ENCODE assay signal across 13 cellular contexts in the genomic region with DNA sequence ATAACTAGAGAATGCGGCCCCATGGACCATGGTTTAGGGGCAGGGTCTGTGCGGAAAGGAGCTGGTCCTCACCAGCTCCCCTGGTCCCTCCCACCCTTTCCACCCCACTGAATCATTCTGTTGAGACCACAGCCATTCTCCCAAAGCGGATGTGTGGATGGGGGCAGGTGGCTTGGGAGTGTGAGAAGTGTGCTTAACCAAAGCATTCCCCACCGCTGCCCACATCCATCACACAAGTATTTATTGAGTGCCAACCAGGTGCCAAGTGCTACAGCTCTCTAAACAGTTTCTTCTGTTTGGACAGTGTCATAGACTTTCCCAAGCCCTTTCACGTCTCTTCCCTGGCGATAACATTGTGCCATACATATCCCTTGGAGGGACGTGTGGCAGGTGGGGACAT. TPM values are rescaled to one million over a fixed set of nuclear protein-coding genes. Genes with fewer than 3 reads are reported as not detected.
DNase-seq lines count a peak whose midpoint lies in the region; ATAC-seq and TF ChIP-seq lines count a peak whose summit lies in the region.
"Had no signal": no experiment of that assay in that cellular context is flagged by ENCODE, and none has a peak within 500 bp of the region (broad histone marks: within the 10 kb centered on the region; RNA-seq: fewer than 3 reads in every experiment).

No MANE protein-coding gene starts in this region.

- dilution Hi-C loops in mammary epithelial cell (cut with HindIII; ENCODE audit: low sequenced_read_pairs) = no loop called here

- H3K36me3 Mint-ChIP-seq in CD4-positive, alpha-beta T cell (ENCODE audit: low read depth) = no peaks in the 10 kb centered on the region
- H3K36me3 Mint-ChIP-seq: activated naive CD4-positive, alpha-beta T cell treated with anti-CD3 and anti-CD28 coated beads, Interleukin-2, amount 50 U/mL, for 72 hours had no signal

- H3K4me3 ChIP-seq in AG04450 (ENCODE audit: low read depth, low read length) (no peak overlapping the region), mammary epithelial cell (replicated peaks in 1 of 3; ENCODE audit: insufficient read depth in 1 of 3, low read depth in 2 of 3, low read length in 3 of 3) (no peak overlapping the region), osteoblast (ENCODE audit: insufficient read depth, low read length) (no peak overlapping the region)

- BruUV-seq in mammary epithelial cell (replicated peaks; lab: Mats Ljungman, UMichigan) = no TSS peak

- TF ChIP-seq CTCF in AG04450 (IDR thresholded peaks at IDR 0.05; ENCODE audit: low read depth, low read length) = no peak
- TF ChIP-seq CTCF in mammary epithelial cell (conservative IDR thresholded peaks at IDR 0.05 in 1 of 2, IDR thresholded peaks at IDR 0.05 in 1 of 2; ENCODE audit: extremely low read depth in 1 of 2, insufficient read depth in 1 of 2, low read depth in 1 of 2, low read length in 2 of 2) = no peak
- no peak for TF ChIP-seq CTCF in osteoblast (IDR thresholded peaks at IDR 0.05; ENCODE audit: extremely low read depth, low read depth, low read length)
- TF ChIP-seq CTCF in CD4-positive, alpha-beta T cell (IDR thresholded peaks at IDR 0.05) = no peak

- CTCF ChIA-PET in AG04450 (lab: Charles Lee) = interaction anchor here (0.8 to 6.4 kb wide), 4 partner anchors 22 to 76 kb away, joined by 3 to 29 read pairs (median 10); a partner anchor contains a TSS
- CTCF ChIA-PET in mammary epithelial cell (lab: Charles Lee; ENCODE audit: low non-redundant PET) = no interaction called here
- CTCF ChIA-PET in CD4-positive, alpha-beta T cell (lab: Charles Lee) = no interaction called here

- no peaks in the 10 kb centered on the region for H3K27me3 ChIP-seq in AG04450 (ENCODE audit: control insufficient read depth, insufficient read depth, low read length)
- no peaks in the 10 kb centered on the region for H3K27me3 ChIP-seq in mammary epithelial cell (ENCODE audit: insufficient read depth, low read length)
- no peaks in the 10 kb centered on the region for H3K27me3 ChIP-seq in osteoblast (ENCODE audit: insufficient read depth, low read length)
- peaks cover 16% of the 10 kb centered on the region for H3K27me3 ChIP-seq in CD4-positive, alpha-beta T cell (ENCODE audit: control insufficient read depth, insufficient read depth, low read length)

- peaks cover 2% of the 10 kb centered on the region for H3K36me3 ChIP-seq in mammary epithelial cell (ENCODE audit: insufficient read depth, low read length)
- H3K36me3 ChIP-seq in osteoblast (ENCODE audit: insufficient read depth, low read length) = peaks cover 48% of the 10 kb centered on the region
- H3K36me3 ChIP-seq: neutrophil had no signal

- in situ Hi-C loops in mammary epithelial cell (cut with MboI; ENCODE audit: low sequenced_read_pairs in 2 of 2) = no loop called here

- H3K27ac Mint-ChIP-seq in CD4-positive, alpha-beta T cell = no peak overlapping the region
- H3K27ac Mint-ChIP-seq: activated naive CD4-positive, alpha-beta T cell treated with anti-CD3 and anti-CD28 coated beads, Interleukin-2, amount 50 U/mL, for 72 hours had no signal

- DNase-seq in AG04450 (ENCODE audit: low read depth, low spot score) (no peak), NCI-H2029 treated with DMSO at 0.1 percent for 48 hours (lab: John Stamatoyannopoulos, UW) (peak; percentile 38), mammary epithelial cell (peak; percentile 78), osteoblast (ENCODE audit: insufficient read length, low spot score, missing footprints) (no peak), NCI-H1105 treated with DMSO at 0.1 percent for 48 hours (lab: John Stamatoyannopoulos, UW) (no peak), D341Med (ENCODE audit: low spot score) (no peak)
- DNase-seq in CD4-positive, alpha-beta T cell = no peak

- H3K4me2 ChIP-seq in mammary epithelial cell (ENCODE audit: insufficient read depth, low read depth, low read length) = peak overlapping the region; percentile 75
- H3K4me2 ChIP-seq in osteoblast (ENCODE audit: insufficient read depth, low read length) = no peak overlapping the region

- no peaks in the 10 kb centered on the region for H4K20me1 ChIP-seq in mammary epithelial cell (ENCODE audit: insufficient read depth, low read length)
- no peaks in the 10 kb centered on the region for H4K20me1 ChIP-seq in osteoblast (ENCODE audit: insufficient read depth, low read length)

- H3K79me2 ChIP-seq in mammary epithelial cell (ENCODE audit: insufficient read depth, low read length) (no peaks in the 10 kb centered on the region), osteoblast (ENCODE audit: insufficient read depth, low read length) (no peaks in the 10 kb centered on the region)

- POLR2A ChIA-PET in AG04450 (lab: Yijun Ruan, JAX) = interaction anchor here (0.6 to 1.8 kb wide), 4 partner anchors 9 to 44 kb away, joined by 3 to 8 read pairs (median 6); no protein-coding TSS in a partner anchor
- POLR2A ChIA-PET in CD4-positive, alpha-beta T cell (lab: Charles Lee) = no interaction called here

- H2AFZ ChIP-seq in mammary epithelial cell (ENCODE audit: low read depth, low read length) (no peak overlapping the region), osteoblast (ENCODE audit: low read length) (no peak overlapping the region)

- WGBS in mammary epithelial cell (ENCODE audit: low coverage, missing lambda C conversion rate) = 71% methylated on average over 4 of the region's 7 CpGs

- intact Hi-C loops in mammary epithelial cell (cut with micrococcal nuclease) = loop anchor here (5.0 kb wide), 1 partner anchor 233 kb away; no protein-coding TSS in a partner anchor
- intact Hi-C loops in CD4-positive, alpha-beta T cell (cut with DNase I, micrococcal nuclease) = no loop called here

- H3K9me3 ChIP-seq in AG04450 (ENCODE audit: control insufficient read depth, insufficient read depth, low read length) (no peaks in the 10 kb centered on the region; the same call in 1 of the 2 replicates), mammary epithelial cell (replicated peaks; ENCODE audit: insufficient read depth, low read length) (no peaks in the 10 kb centered on the region), osteoblast (ENCODE audit: low read depth, low read length) (no peaks in the 10 kb centered on the region)
- H3K9me3 ChIP-seq in CD4-positive, alpha-beta T cell (ENCODE audit: control insufficient read depth, low read length) = no peaks in the 10 kb centered on the region
- H3K9me3 ChIP-seq: neutrophil had no signal

- H3K9ac ChIP-seq in mammary epithelial cell (ENCODE audit: insufficient read depth, low read length) = no peak overlapping the region

- H3K9me3 Mint-ChIP-seq in CD4-positive, alpha-beta T cell = no peaks in the 10 kb centered on the region
- H3K9me3 Mint-ChIP-seq: activated naive CD4-positive, alpha-beta T cell treated with anti-CD3 and anti-CD28 coated beads, Interleukin-2, amount 50 U/mL, for 72 hours had no signal

- ATAC-seq in CD4-positive, alpha-beta T cell (ENCODE audit: poor library complexity) = no peak
- no peak for ATAC-seq in HG03460 (IDR thresholded peaks at IDR 0.05; ENCODE audit: unreplicated experiment)
- ATAC-seq: activated naive CD4-positive, alpha-beta T cell treated with anti-CD3 and anti-CD28 coated beads, Interleukin-2, amount 50 U/mL, for 72 hours; left lobe of liver; Panc1 had no signal

- peaks cover 22% of the 10 kb centered on the region for H3K27me3 Mint-ChIP-seq in CD4-positive, alpha-beta T cell

- H3K27ac ChIP-seq in AG04450 (ENCODE audit: low read depth, low read length) (peak overlapping the region; percentile 99), mammary epithelial cell (ENCODE audit: insufficient read depth, low read depth, low read length) (peak overlapping the region; percentile 89), osteoblast (ENCODE audit: low read depth, low read length) (peak overlapping the region; percentile 88)
- H3K27ac ChIP-seq in CD4-positive, alpha-beta T cell (ENCODE audit: low read depth, low read length) = no peak overlapping the region
- H3K27ac ChIP-seq: neutrophil had no signal

- peaks cover 58% of the 10 kb centered on the region for H3K4me1 ChIP-seq in mammary epithelial cell (ENCODE audit: insufficient read depth, low read length)
- H3K4me1 ChIP-seq in osteoblast (ENCODE audit: insufficient read depth, low read length) = peaks cover 40% of the 10 kb centered on the region

- no peak overlapping the region for H3K4me3 Mint-ChIP-seq in CD4-positive, alpha-beta T cell

- H3K4me1 Mint-ChIP-seq in CD4-positive, alpha-beta T cell (ENCODE audit: low read depth) = peaks cover 6% of the 10 kb centered on the region

RNA-seq across cellular contexts. Expression of a gene that starts 19.6 kb away (rescaled TPM):
- 28.0 and 32.8 TPM in 2 replicates for polyA plus RNA-seq in AG04450 (2011; rRNA removed)
- polyA minus RNA-seq in AG04450 (2011; rRNA and poly(A)+ RNA removed) = 24.5 and 38.3 TPM in 2 replicates
- total RNA-seq in mammary epithelial cell = 10 to 100 TPM; 47.2 to 77.6 TPM
- 33.4 TPM for polyA plus RNA-seq in mammary epithelial cell
- 34.6 TPM for polyA minus RNA-seq in mammary epithelial cell
- total RNA-seq in osteoblast = 24.2 and 26.4 TPM in 2 replicates
- total RNA-seq in CD4-positive, alpha-beta T cell = 10 to 100 TPM; 15.3 to 17.7 TPM

RNA-seq across cellular contexts. Expression of a gene that starts 36.0 kb away (rescaled TPM):
- polyA plus RNA-seq in AG04450 (2011; rRNA removed) (19.8 and 24.9 TPM in 2 replicates), mammary epithelial cell (0.07 TPM)
- polyA minus RNA-seq in AG04450 (2011; rRNA and poly(A)+ RNA removed) = 40.7 and 49.5 TPM in 2 replicates
- total RNA-seq in mammary epithelial cell (under 1 TPM in 1 of 2 donors, not detected in 1; 0.33 TPM), osteoblast (0.72 and 1.2 TPM in 2 replicates)
- not detected for polyA minus RNA-seq in mammary epithelial cell
- total RNA-seq in CD4-positive, alpha-beta T cell = not detected
- total RNA-seq: activated CD8-positive, alpha-beta memory T cell treated with anti-CD3 and anti-CD28 coated beads for 36 hours; activated naive CD4-positive, alpha-beta T cell treated with anti-CD3 and anti-CD28 coated beads, Interleukin-2, amount 50 U/mL, for 72 hours had no signal

RNA-seq across cellular contexts. Expression of a gene that starts 44.5 kb away (rescaled TPM):
- polyA plus RNA-seq in AG04450 (2011; rRNA removed) (90.1 and 97.7 TPM in 2 replicates), mammary epithelial cell (69.6 TPM)
- polyA minus RNA-seq in AG04450 (2011; rRNA and poly(A)+ RNA removed) = 90.6 and 98.6 TPM in 2 replicates
- total RNA-seq in mammary epithelial cell (10 to 100 TPM; 37.8 to 50.1 TPM), osteoblast (46.0 and 46.3 TPM in 2 replicates)
- 90.8 TPM for polyA minus RNA-seq in mammary epithelial cell
- total RNA-seq in CD4-positive, alpha-beta T cell = 10 to 100 TPM; 13.3 to 14.4 TPM

Comparison
In these comparisons a context has a peak if more than half of its experiments do, and no peak if none do; other contexts are left out.
1. DNase-seq: peak in NCI-H2029 treated with DMSO at 0.1 percent for 48 hours (single experiment) and mammary epithelial cell (single experiment); none in AG04450 (single experiment), osteoblast (single experiment), CD4-positive, alpha-beta T cell (0 of 10), NCI-H1105 treated with DMSO at 0.1 percent for 48 hours (single experiment) and D341Med (single experiment).